In the genomic region with DNA sequence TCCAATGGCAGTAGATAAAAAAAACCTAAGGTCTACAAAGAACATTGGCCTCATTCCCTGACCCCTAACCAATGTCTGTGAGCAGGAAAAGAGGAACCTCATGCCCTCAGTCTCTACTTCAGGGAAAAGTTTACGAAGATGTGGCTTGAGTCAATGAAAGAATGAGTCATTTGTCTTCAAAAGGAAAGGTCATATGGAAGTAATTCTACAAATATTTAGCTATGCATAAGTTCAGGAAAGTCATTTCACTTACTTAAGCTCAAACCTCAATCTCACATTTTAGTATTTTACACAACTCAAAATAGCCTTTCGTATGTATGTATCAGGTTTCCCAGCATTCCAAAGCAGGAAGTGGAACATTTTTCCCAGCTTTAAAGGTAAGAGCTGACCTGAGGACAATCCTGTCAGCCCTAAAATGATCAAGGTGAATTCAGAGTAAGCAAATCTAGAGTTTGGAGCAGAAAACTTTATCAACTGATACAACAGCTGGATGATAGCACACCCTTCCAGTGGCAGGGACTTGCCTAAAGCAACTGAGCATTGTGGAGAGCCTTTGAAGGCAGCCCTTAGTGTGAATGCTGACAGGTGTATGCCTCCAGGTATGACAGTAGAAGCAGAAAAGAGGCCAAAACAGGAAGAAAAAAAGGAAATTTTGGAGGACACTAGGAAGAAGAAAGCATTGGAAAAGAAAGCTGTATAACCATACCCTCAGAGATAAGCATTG, we compare ENCODE assay signal across 10 cellular contexts. TPM values are rescaled to one million over a fixed set of nuclear protein-coding genes. Genes with fewer than 3 reads are reported as not detected.
DNase-seq lines count a peak whose midpoint lies in the region; TF ChIP-seq lines count a peak whose summit lies in the region.
"Had no signal": no experiment of that assay in that cellular context is flagged by ENCODE, and none has a peak within 500 bp of the region (broad histone marks: within the 10 kb centered on the region; RNA-seq: fewer than 3 reads in every experiment).

No MANE protein-coding gene starts in this region.

- intact Hi-C loops in MCF 10A (cut with micrococcal nuclease) = no loop called here
- intact Hi-C loops in breast epithelium (cut with DNase I; ENCODE audit: low total_unique reads) = loop anchor here (10.0 kb wide), 1 partner anchor 52 kb away; a partner anchor contains a TSS
- intact Hi-C loops in vagina (cut with DNase I) = no loop called here

- H3K4me1 Mint-ChIP-seq in MCF 10A (ENCODE audit: insufficient read depth, unreplicated experiment) = peaks cover 19% of the 10 kb centered on the region

- DNase-seq in MCF 10A (ENCODE audit: unreplicated experiment) (peak; percentile 67), breast epithelium (ENCODE audit: low spot score in 2 of 2) (no peak), SW480 (ENCODE audit: low spot score) (peak; percentile 25), hepatic stellate cell (ENCODE audit: low spot score) (peak; percentile 47), vagina (ENCODE audit: extremely low spot score in 2 of 2) (no peak), NCI-H1930 (lab: John Stamatoyannopoulos, UW) (no peak)
- no peak for DNase-seq in stimulated activated CD4-positive, alpha-beta T cell treated with anti-CD3 and anti-CD28 coated beads, Interleukin-4, amount 100 ng/mL, for 1 hour
- DNase-seq in activated CD8-positive, alpha-beta memory T cell treated with anti-CD3 and anti-CD28 coated beads, Interleukin-2, amount 50 U/mL, for 4 hours = no peak
- DNase-seq: DMS79 treated with DMSO at 0.1 percent for 48 hours had no signal

- H3K27ac Mint-ChIP-seq in MCF 10A (ENCODE audit: low read depth, unreplicated experiment) = no peak overlapping the region

- TF ChIP-seq CTCF in MCF 10A (IDR thresholded peaks at IDR 0.05; ENCODE audit: unreplicated experiment) (no peak), breast epithelium (IDR thresholded peaks at IDR 0.05) (no peak), vagina (IDR thresholded peaks at IDR 0.05) (no peak)

- H3K4me3 Mint-ChIP-seq in MCF 10A (ENCODE audit: unreplicated experiment) = no peak overlapping the region

- TF ChIP-seq POLR2A in breast epithelium (IDR thresholded peaks at IDR 0.05) (no peak), vagina (IDR thresholded peaks at IDR 0.05) (no peak)

- peaks cover 15% of the 10 kb centered on the region for H3K36me3 Mint-ChIP-seq in MCF 10A (ENCODE audit: insufficient read depth, unreplicated experiment)

- no TSS peak for BruUV-seq in MCF 10A (replicated peaks; lab: Mats Ljungman, UMichigan)

- H3K4me3 ChIP-seq in breast epithelium (no peak overlapping the region), vagina (no peak overlapping the region)

- CTCF ChIA-PET in MCF 10A (lab: Yijun Ruan, JAX) = interaction anchor here (0.7 to 12.1 kb wide), 5 partner anchors 9 to 98 kb away, joined by 3 to 284 read pairs (median 4); no protein-coding TSS in a partner anchor

- peak overlapping the region in 1 of 2 donors; percentile 25 for H3K27ac ChIP-seq in breast epithelium
- peak overlapping the region; percentile 4 for H3K27ac ChIP-seq in vagina

- H3K36me3 ChIP-seq in breast epithelium (no peaks in the 10 kb centered on the region), vagina (peaks cover 0 to 29% of the 10 kb centered on the region in 2 donors)

- no peaks in the 10 kb centered on the region for H3K27me3 Mint-ChIP-seq in MCF 10A (ENCODE audit: insufficient read depth, unreplicated experiment)

- H3K27me3 ChIP-seq in breast epithelium = no peaks in the 10 kb centered on the region
- H3K27me3 ChIP-seq in vagina = no peaks in the 10 kb centered on the region

- POLR2A ChIA-PET in MCF 10A (lab: Yijun Ruan, JAX) = interaction anchor here (1.0 kb wide), 1 partner anchor 73 kb away, joined by 4 read pairs; no protein-coding TSS in a partner anchor

- no peaks in the 10 kb centered on the region for H3K4me1 ChIP-seq in breast epithelium
- H3K4me1 ChIP-seq in vagina = peaks cover 13% of the 10 kb centered on the region

- no peaks in the 10 kb centered on the region for H3K9me3 ChIP-seq in breast epithelium
- no peaks in the 10 kb centered on the region for H3K9me3 ChIP-seq in vagina

- H3K9me3 Mint-ChIP-seq in MCF 10A (ENCODE audit: unreplicated experiment) = no peaks in the 10 kb centered on the region

RNA-seq across cellular contexts. Expression of a gene that starts 53.9 kb away (rescaled TPM):
- total RNA-seq in MCF 10A (2022) = not detected in 2 replicates
- 1 to 10 TPM; 1.1 to 2.5 (median 1.6) TPM for total RNA-seq in breast epithelium
- total RNA-seq in vagina = not detected
- total RNA-seq: T-helper 2 cell treated with Interferon-gamma antibody and Interleukin-4, amounts not matched to agents 100 ng/mL and 5 ng/mL, for 36 hours had no signal

Comparison
In these comparisons a context has a peak if more than half of its experiments do, and no peak if none do; other contexts are left out.
1. DNase-seq: peak in MCF 10A (single experiment), SW480 (single experiment) and hepatic stellate cell (single experiment); none in breast epithelium (0 of 2), vagina (0 of 2), NCI-H1930 (0 of 2), stimulated activated CD4-positive, alpha-beta T cell treated with anti-CD3 and anti-CD28 coated beads, Interleukin-4, amount 100 ng/mL, for 1 hour (single experiment) and activated CD8-positive, alpha-beta memory T cell treated with anti-CD3 and anti-CD28 coated beads, Interleukin-2, amount 50 U/mL, for 4 hours (single experiment).